In the genomic region with DNA sequence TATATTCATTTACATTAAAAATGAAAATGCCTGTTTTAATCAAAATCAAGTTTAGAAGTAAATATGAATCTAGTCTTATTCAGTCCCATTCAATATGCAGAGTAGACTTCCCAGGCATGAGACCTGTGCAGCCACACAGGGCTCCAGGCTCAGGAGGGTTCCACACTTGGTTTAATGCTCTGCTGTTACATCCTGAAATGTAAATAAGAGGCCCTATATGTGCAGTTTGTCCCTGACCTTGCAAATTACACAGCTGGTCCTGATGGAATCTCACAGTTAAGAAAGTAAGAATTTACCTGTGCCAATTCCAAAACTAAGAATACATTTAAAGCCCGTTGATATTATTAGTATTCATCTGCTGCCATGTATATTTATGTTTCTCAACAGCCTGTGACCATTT, we compare ENCODE assay signal across 25 cellular contexts.
"Had no signal": no experiment of that assay in that cellular context is flagged by ENCODE, and none has a peak within 500 bp of the region (broad histone marks: within the 10 kb centered on the region; RNA-seq: fewer than 3 reads in every experiment).

No MANE protein-coding gene starts in this region.

- H3K27ac Mint-ChIP-seq: dendritic cell treated with granulocyte-macrophage colony-stimulating factor and Interleukin-4, amounts not matched to agents 40 ng/mL and 50 ng/mL, for 4 days; naive thymus-derived CD4-positive, alpha-beta T cell; neural progenitor cell; stimulated activated effector memory CD8-positive, alpha-beta T cell treated with anti-CD3 and anti-CD28 coated beads, Interleukin-12 subunit alpha, Interleukin-12 subunit beta, amount 100 ng/mL, for 72 hours had no signal

- H3K4me1 ChIP-seq: esophagus muscularis mucosa, gastroesophageal sphincter, neural progenitor cell, prostate gland, sigmoid colon, stomach had no signal

- DNase-seq: effector memory CD4-positive, alpha-beta T cell; foreskin keratinocyte; heart left ventricle; left cardiac atrium; left lung; mesendoderm; midbrain; naive thymus-derived CD4-positive, alpha-beta T cell; sigmoid colon; stimulated activated CD4-positive, alpha-beta T cell treated with anti-CD3 and anti-CD28 coated beads, Interleukin-2, amount 100 ng/mL, for 24 hours; stimulated activated CD4-positive, alpha-beta T cell treated with anti-CD3 and anti-CD28 coated beads, Interleukin-4, amount 100 ng/mL, for 24 hours; stimulated activated naive CD4-positive, alpha-beta T cell treated with Interleukin-2 at 50 U/mL for 16 hours; stomach; thyroid gland; trophoblast cell had no signal

- H3K36me3 ChIP-seq: gastroesophageal sphincter, neural progenitor cell, prostate gland, right atrium auricular region, sigmoid colon, thyroid gland, vagina had no signal

- ATAC-seq: foreskin keratinocyte; gastroesophageal sphincter; heart left ventricle; left lung; naive thymus-derived CD4-positive, alpha-beta T cell had no signal

- H3K4me3 ChIP-seq: esophagus muscularis mucosa, gastroesophageal sphincter, heart left ventricle, hepatocyte, left lung, neural progenitor cell, prostate gland, right atrium auricular region, sigmoid colon, stomach, thyroid gland, vagina had no signal

- H3K4me1 Mint-ChIP-seq: naive thymus-derived CD4-positive, alpha-beta T cell; stimulated activated effector memory CD8-positive, alpha-beta T cell treated with anti-CD3 and anti-CD28 coated beads, Interleukin-12 subunit alpha, Interleukin-12 subunit beta, amount 100 ng/mL, for 72 hours had no signal

- H3K4me2 ChIP-seq: hepatocyte, neural progenitor cell had no signal

- H3K79me2 ChIP-seq: hepatocyte had no signal

- H3K36me3 Mint-ChIP-seq: neural progenitor cell had no signal

- H3K27ac ChIP-seq: esophagus muscularis mucosa, foreskin keratinocyte, gastroesophageal sphincter, heart left ventricle, hepatocyte, left lung, neural progenitor cell, prostate gland, right atrium auricular region, sigmoid colon, stomach, thyroid gland, vagina had no signal

- H3K9me3 Mint-ChIP-seq: dendritic cell treated with granulocyte-macrophage colony-stimulating factor and Interleukin-4, amounts not matched to agents 40 ng/mL and 50 ng/mL, for 4 days; naive thymus-derived CD4-positive, alpha-beta T cell; nephron; neural progenitor cell; stimulated activated effector memory CD8-positive, alpha-beta T cell treated with anti-CD3 and anti-CD28 coated beads, Interleukin-12 subunit alpha, Interleukin-12 subunit beta, amount 100 ng/mL, for 72 hours had no signal

- H3K9me3 ChIP-seq: esophagus muscularis mucosa, gastroesophageal sphincter, heart left ventricle, left lung, prostate gland, right atrium auricular region, sigmoid colon, stomach, thyroid gland, vagina had no signal

- H3K4me3 Mint-ChIP-seq: dendritic cell treated with granulocyte-macrophage colony-stimulating factor and Interleukin-4, amounts not matched to agents 40 ng/mL and 50 ng/mL, for 4 days; naive thymus-derived CD4-positive, alpha-beta T cell; nephron; neural progenitor cell; stimulated activated effector memory CD8-positive, alpha-beta T cell treated with anti-CD3 and anti-CD28 coated beads, Interleukin-12 subunit alpha, Interleukin-12 subunit beta, amount 100 ng/mL, for 72 hours had no signal

- H3K27me3 Mint-ChIP-seq: dendritic cell treated with granulocyte-macrophage colony-stimulating factor and Interleukin-4, amounts not matched to agents 40 ng/mL and 50 ng/mL, for 4 days; naive thymus-derived CD4-positive, alpha-beta T cell had no signal

- H3K9ac ChIP-seq: neural progenitor cell had no signal

- H3K27me3 ChIP-seq: esophagus muscularis mucosa, foreskin keratinocyte, gastroesophageal sphincter, heart left ventricle, hepatocyte, left lung, neural progenitor cell, right atrium auricular region, sigmoid colon, stomach, thyroid gland, vagina had no signal

- H2AFZ ChIP-seq: hepatocyte, neural progenitor cell had no signal
